In the genomic region with DNA sequence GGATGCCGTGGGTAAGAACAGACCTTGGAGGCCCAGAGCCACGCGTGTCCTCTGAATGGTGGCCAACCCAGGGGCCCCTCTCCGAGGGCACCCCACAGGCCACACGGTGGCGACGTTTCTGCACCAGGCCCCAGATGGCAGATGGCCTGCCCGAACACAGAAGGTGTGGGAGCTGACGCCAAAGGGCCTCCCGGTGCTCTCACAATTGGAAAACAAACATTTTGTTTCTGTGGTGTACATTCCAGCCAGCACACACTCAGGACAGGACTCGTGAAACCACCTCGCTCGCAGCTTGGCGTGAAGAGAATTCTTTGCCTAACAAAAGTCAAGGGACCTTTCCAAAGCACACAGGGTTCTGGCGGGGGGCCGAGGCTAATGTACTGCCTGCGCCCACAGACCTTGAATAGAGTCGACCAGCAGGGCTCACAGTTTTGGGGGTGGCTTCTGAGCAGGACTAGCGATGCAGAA, we compare ENCODE assay signal across 8 cellular contexts.
DNase-seq lines count a peak whose midpoint lies in the region; TF ChIP-seq lines count a peak whose summit lies in the region.

No MANE protein-coding gene starts in this region.

- no peaks in the 10 kb centered on the region for H3K9me3 ChIP-seq in cardiac muscle cell (ENCODE audit: low read depth)

- H3K36me3 ChIP-seq in cardiac muscle cell, result no peaks in the 10 kb centered on the region

- H3K4me3 Mint-ChIP-seq in activated T-cell treated with anti-CD3 and anti-CD28 coated beads, Interleukin-2, amount 50 U/mL, for 24 hours, result no peak overlapping the region

- H3K27ac ChIP-seq in cardiac muscle cell, result no peak overlapping the region

- POLR2A ChIA-PET in AG04449 (lab: Yijun Ruan, JAX), result no interaction called here

- CTCF ChIA-PET in AG04449 (lab: Yijun Ruan, JAX), result interaction anchor here (1.0 to 4.2 kb wide), 2 partner anchors 16 to 110 kb away, joined by 4 to 18 read pairs; no protein-coding TSS in a partner anchor

- H3K4me1 Mint-ChIP-seq in activated T-cell treated with anti-CD3 and anti-CD28 coated beads, Interleukin-2, amount 50 U/mL, for 24 hours (ENCODE audit: low read depth), result peaks cover 54% of the 10 kb centered on the region

- H3K4me3 ChIP-seq in AG04449 (ENCODE audit: low read depth, low read length) (no peak overlapping the region), cardiac muscle cell (no peak overlapping the region)

- no peaks in the 10 kb centered on the region for H3K4me1 ChIP-seq in cardiac muscle cell (ENCODE audit: low read depth)

- no peaks in the 10 kb centered on the region for H3K27me3 Mint-ChIP-seq in activated T-cell treated with anti-CD3 and anti-CD28 coated beads, Interleukin-2, amount 50 U/mL, for 24 hours

- H3K9me3 Mint-ChIP-seq in activated T-cell treated with anti-CD3 and anti-CD28 coated beads, Interleukin-2, amount 50 U/mL, for 24 hours, result peaks cover 13% of the 10 kb centered on the region

- no peaks in the 10 kb centered on the region for H3K27me3 ChIP-seq in cardiac muscle cell

- no peak for DNase-seq in AG04449 (ENCODE audit: low read depth, low spot score)
- DNase-seq in HPDE6-E6E7 (ENCODE audit: extremely low spot score), result peak; percentile 58
- peak; percentile 63 for DNase-seq in activated T-cell treated with anti-CD3 and anti-CD28 coated beads, Interleukin-2, amount 50 U/mL, for 24 hours
- DNase-seq in cardiac muscle cell (ENCODE audit: low read depth in 1 of 2, low spot score in 1 of 2), result peak; percentile 24 to 27
- DNase-seq in stimulated activated CD4-positive, alpha-beta T cell treated with anti-CD3 and anti-CD28 coated beads, Interleukin-2, amount 100 ng/mL, for 24 hours, result peak; percentile 48 to 55
- no peak for DNase-seq in middle frontal gyrus (ENCODE audit: extremely low spot score, low spot score)
- no peak for DNase-seq in NCI-H187 treated with DMSO at 0.1 percent for 48 hours (lab: John Stamatoyannopoulos, UW)
- no peak for DNase-seq in GM20000 (ENCODE audit: low spot score)

- H3K27ac Mint-ChIP-seq in activated T-cell treated with anti-CD3 and anti-CD28 coated beads, Interleukin-2, amount 50 U/mL, for 24 hours, result peak overlapping the region; percentile 18

- peak; percentile 19 for TF ChIP-seq CTCF in AG04449 (IDR thresholded peaks at IDR 0.05; ENCODE audit: insufficient read depth, low read length, missing control alignments)
- peak; percentile 27 for TF ChIP-seq CTCF in cardiac muscle cell (IDR thresholded peaks at IDR 0.05; ENCODE audit: low read depth, low read length)
- no peak for TF ChIP-seq CTCF in GM20000 (IDR thresholded peaks at IDR 0.05; ENCODE audit: extremely low read depth, missing control alignments)

- H3K36me3 Mint-ChIP-seq in activated T-cell treated with anti-CD3 and anti-CD28 coated beads, Interleukin-2, amount 50 U/mL, for 24 hours (ENCODE audit: low read depth), result peaks cover 20% of the 10 kb centered on the region

Comparison
In these comparisons a context has a peak if more than half of its experiments do, and no peak if none do; other contexts are left out.
1. DNase-seq: peak in HPDE6-E6E7 (single experiment), activated T-cell treated with anti-CD3 and anti-CD28 coated beads, Interleukin-2, amount 50 U/mL, for 24 hours (single experiment), cardiac muscle cell (2 of 2) and stimulated activated CD4-positive, alpha-beta T cell treated with anti-CD3 and anti-CD28 coated beads, Interleukin-2, amount 100 ng/mL, for 24 hours (2 of 2); none in AG04449 (single experiment), middle frontal gyrus (single experiment), NCI-H187 treated with DMSO at 0.1 percent for 48 hours (single experiment) and GM20000 (single experiment).